Comparison of ENCODE assay signal across 26 cellular contexts in genomic region chr2:73116182-73116960, GRCh38.
"Had no signal": no experiment of that assay in that cellular context is flagged by ENCODE, and none has a peak within 500 bp of the region (broad histone marks: within the 10 kb centered on the region; RNA-seq: fewer than 3 reads in every experiment).

No MANE protein-coding gene starts in this region.

- H3K9me3 Mint-ChIP-seq: naive thymus-derived CD4-positive, alpha-beta T cell; natural killer cell treated with Interleukin-12 subunit alpha and Interleukin-12 subunit beta and Interleukin-15 and Interleukin-18, amount 100 ng/mL, for 72 hours; stimulated activated naive B cell treated with anti-CD40 and anti-IgM and Interleukin-4, amounts not matched to agents 10 μg/mL and 1 μg/mL and 100 μg/mL, for 72 hours had no signal

- H3K36me3 Mint-ChIP-seq: naive thymus-derived CD4-positive, alpha-beta T cell; natural killer cell treated with Interleukin-12 subunit alpha and Interleukin-12 subunit beta and Interleukin-15 and Interleukin-18, amount 100 ng/mL, for 72 hours; stimulated activated naive B cell treated with anti-CD40 and anti-IgM and Interleukin-4, amounts not matched to agents 10 μg/mL and 1 μg/mL and 100 μg/mL, for 72 hours had no signal

- H3K36me3 ChIP-seq: left ventricle myocardium inferior, ovary, sigmoid colon, spleen, suprapubic skin, thoracic aorta, tibial artery, vagina had no signal

- FAIRE-seq: keratinocyte, small intestine had no signal

- ATAC-seq: left colon; mucosa of descending colon; naive thymus-derived CD4-positive, alpha-beta T cell; natural killer cell treated with Interleukin-12 subunit alpha and Interleukin-12 subunit beta and Interleukin-15 and Interleukin-18, amount 100 ng/mL, for 72 hours; right cardiac atrium; stimulated activated naive B cell treated with anti-CD40 and anti-IgM and Interleukin-4, amounts not matched to agents 10 μg/mL and 1 μg/mL and 100 μg/mL, for 72 hours; stimulated activated naive CD8-positive, alpha-beta T cell treated with anti-CD3 and anti-CD28 coated beads, Interleukin-15, Interleukin-2, amounts not matched to agents 100 U/mL and 50 U/mL, for 24 hours had no signal

- H3K4me3 Mint-ChIP-seq: naive thymus-derived CD4-positive, alpha-beta T cell; natural killer cell treated with Interleukin-12 subunit alpha and Interleukin-12 subunit beta and Interleukin-15 and Interleukin-18, amount 100 ng/mL, for 72 hours; stimulated activated naive B cell treated with anti-CD40 and anti-IgM and Interleukin-4, amounts not matched to agents 10 μg/mL and 1 μg/mL and 100 μg/mL, for 72 hours had no signal

- H3K27ac ChIP-seq: left ventricle myocardium inferior, ovary, sigmoid colon, spleen, suprapubic skin, thoracic aorta, tibial artery, vagina had no signal

- H3K27ac Mint-ChIP-seq: naive thymus-derived CD4-positive, alpha-beta T cell; natural killer cell treated with Interleukin-12 subunit alpha and Interleukin-12 subunit beta and Interleukin-15 and Interleukin-18, amount 100 ng/mL, for 72 hours; progenitor cell of endocrine pancreas; stimulated activated naive B cell treated with anti-CD40 and anti-IgM and Interleukin-4, amounts not matched to agents 10 μg/mL and 1 μg/mL and 100 μg/mL, for 72 hours had no signal

- H3K9me3 ChIP-seq: left ventricle myocardium inferior, mucosa of descending colon, ovary, sigmoid colon, spleen, suprapubic skin, thoracic aorta, tibial artery, vagina had no signal

- DNase-seq: hippocampal formation; kidney glomerular epithelial cell; left colon; left ventricle myocardium inferior; midbrain; mucosa of descending colon; naive thymus-derived CD4-positive, alpha-beta T cell; ovary; right cardiac atrium; sigmoid colon; small intestine; spleen; stimulated activated CD4-positive, alpha-beta T cell treated with anti-CD3 and anti-CD28 coated beads, Interleukin-1b, Interleukin-23, amount 100 ng/mL, for 48 hours; stimulated activated CD4-positive, alpha-beta T cell treated with anti-CD3 and anti-CD28 coated beads, Interleukin-2, amount 100 ng/mL, for 48 hours; stimulated activated CD4-positive, alpha-beta T cell treated with anti-CD3 and anti-CD28 coated beads, Interleukin-4, amount 100 ng/mL, for 4 hours; stimulated activated naive B cell treated with anti-CD40 and anti-IgM and Interleukin-4, amounts not matched to agents 10 μg/mL and 1 μg/mL and 100 μg/mL, for 72 hours; stimulated activated naive CD8-positive, alpha-beta T cell treated with anti-CD3 and anti-CD28 coated beads, Interleukin-15, Interleukin-2, amounts not matched to agents 100 U/mL and 50 U/mL, for 24 hours; trophoblast cell had no signal

- H3K4me3 ChIP-seq: left ventricle myocardium inferior, lung, mucosa of descending colon, ovary, sigmoid colon, spleen, suprapubic skin, thoracic aorta, tibial artery, vagina had no signal

- H3K27me3 ChIP-seq: ovary, sigmoid colon, suprapubic skin, tibial artery, vagina had no signal
